9 cellular contexts compared by ENCODE assay signal in the genomic region with DNA sequence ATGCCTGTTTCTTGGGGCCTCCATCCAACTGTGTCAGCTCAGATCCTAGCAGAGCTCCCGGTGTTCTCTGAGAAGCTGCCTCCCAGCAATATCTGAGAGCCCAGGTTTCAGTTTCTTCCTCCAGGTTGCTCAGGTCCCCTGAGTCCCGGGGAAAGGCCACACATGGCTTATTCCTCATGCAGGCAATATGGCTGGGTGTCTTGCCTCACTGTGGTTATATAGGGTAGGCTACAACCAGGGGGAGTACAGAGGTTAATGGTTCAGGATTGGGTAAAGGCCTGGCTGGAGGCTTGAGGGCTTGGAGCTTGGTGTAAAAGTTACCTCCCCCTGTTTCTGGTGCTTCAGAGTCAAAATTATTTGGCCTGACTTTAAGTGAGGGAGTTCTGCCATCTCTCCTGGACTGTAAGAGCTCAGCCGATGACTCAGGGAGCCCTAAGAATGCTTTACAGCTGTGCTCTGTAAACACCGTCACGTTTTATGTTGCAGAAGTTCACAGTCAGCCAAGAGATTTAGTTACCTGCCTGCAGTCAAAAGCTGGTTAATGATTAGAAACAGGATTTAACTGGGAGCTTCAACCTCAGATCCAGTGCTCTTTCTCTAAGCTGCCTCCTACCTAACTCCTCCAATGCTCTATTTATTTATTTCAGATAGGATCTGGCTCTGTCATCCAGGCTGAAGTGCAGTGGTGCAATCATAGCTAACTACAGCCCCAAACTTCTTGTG. TPM values are rescaled to one million over a fixed set of nuclear protein-coding genes. Genes with fewer than 3 reads are reported as not detected.
DNase-seq lines count a peak whose midpoint lies in the region; ATAC-seq and TF ChIP-seq lines count a peak whose summit lies in the region.
"Had no signal": no experiment of that assay in that cellular context is flagged by ENCODE, and none has a peak within 500 bp of the region (broad histone marks: within the 10 kb centered on the region; RNA-seq: fewer than 3 reads in every experiment).

No MANE protein-coding gene starts in this region.

- no peak overlapping the region for H3K4me3 Mint-ChIP-seq in H9

- no peak overlapping the region for H3K14ac ChIP-seq in H9 (ENCODE audit: insufficient read depth, low read length)

- H3K23ac ChIP-seq in H9 (ENCODE audit: insufficient read length, low read depth, low read length) = no peak overlapping the region

- no peak overlapping the region for H3K9ac ChIP-seq in H9 (ENCODE audit: extremely low read depth, insufficient read length, low read length)

- H2BK120ac ChIP-seq in H9 (ENCODE audit: low read depth, low read length, poor library complexity, severe bottlenecking) = no peak overlapping the region

- H3K27ac ChIP-seq in H9 (ENCODE audit: insufficient read length, low read depth, low read length) (no peak overlapping the region), skin epidermis (peak overlapping the region in 20 of 21 experiments; percentile 10 to 87 (median 74))

- no peak for TF ChIP-seq CTCF in H9 (conservative IDR thresholded peaks at IDR 0.05)

- no peaks in the 10 kb centered on the region for H3K36me3 Mint-ChIP-seq in H9 (ENCODE audit: insufficient read depth in 1 of 3, low read depth in 3 of 3)

- H2BK12ac ChIP-seq in H9 (ENCODE audit: insufficient read length, low read depth, low read length) = no peak overlapping the region

- peaks cover 0 to 2% of the 10 kb centered on the region in 2 experiments; a peak in 1 of 5 replicates for H3K9me3 Mint-ChIP-seq in H9

- intact Hi-C loops in left ventricle myocardium superior (cut with micrococcal nuclease) = no loop called here

- no peaks in the 10 kb centered on the region for H3K79me1 ChIP-seq in H9 (ENCODE audit: insufficient read depth, low read depth, low read length, poor library complexity, severe bottlenecking)

- H2AFZ ChIP-seq in H9 (ENCODE audit: low read length) = no peak overlapping the region

- ATAC-seq in left ventricle myocardium superior = peak; percentile 60
- ATAC-seq in GM19395 (IDR thresholded peaks at IDR 0.05; ENCODE audit: unreplicated experiment) = no peak

- no peaks in the 10 kb centered on the region for H3K9me3 ChIP-seq in H9 (ENCODE audit: control insufficient read depth, low read depth, low read length)

- no peak overlapping the region for H2BK20ac ChIP-seq in H9 (ENCODE audit: low read depth, low read length, poor library complexity, severe bottlenecking)

- no peak overlapping the region for H2AK5ac ChIP-seq in H9 (ENCODE audit: insufficient read length, low read length)

- no peak overlapping the region for H3K4me2 ChIP-seq in H9 (ENCODE audit: insufficient read depth, insufficient read length, low read length)

- H3K56ac ChIP-seq in H9 (ENCODE audit: insufficient read length, low read depth, low read length) = no peak overlapping the region

- peak overlapping the region; percentile 59 to 86 (median 86); a peak in 5 of 7 replicates for H3K27ac Mint-ChIP-seq in H9

- no peaks in the 10 kb centered on the region for H3K79me2 ChIP-seq in H9 (ENCODE audit: insufficient read depth, low read length)

- H3K27me3 ChIP-seq in H9 (ENCODE audit: insufficient read depth, low read length) = no peaks in the 10 kb centered on the region

- H3K4me3 ChIP-seq in skin epidermis = no peak overlapping the region

- in situ Hi-C loops in KBM-7 (cut with MboI; ENCODE audit: low pct_unique_long_range_greater_than_20kb, low sequenced_read_pairs) = no loop called here

- no CpG with 5 or more reads among the region's 5 CpGs for WGBS in H9 (ENCODE audit: extremely low coverage, insufficient read length, low lambda C conversion rate)

- no peaks in the 10 kb centered on the region for H3K23me2 ChIP-seq in H9 (ENCODE audit: insufficient read length, low read depth, low read length, poor library complexity, severe bottlenecking)

- H4K20me1 ChIP-seq in H9 (ENCODE audit: control insufficient read depth, insufficient read depth, insufficient read length) = no peaks in the 10 kb centered on the region

- H3K4me1 ChIP-seq in H9 (ENCODE audit: insufficient read depth, low read length) = no peaks in the 10 kb centered on the region

- no peak overlapping the region for H4K5ac ChIP-seq in H9 (ENCODE audit: insufficient read length, low read depth, low read length)

- no peak overlapping the region for H3T11ph ChIP-seq in H9 (ENCODE audit: low read length)

- H3K4ac ChIP-seq in H9 (ENCODE audit: low read depth, low read length) = no peak overlapping the region

- no peak overlapping the region for H4K8ac ChIP-seq in H9 (replicated peaks; ENCODE audit: insufficient read length, low read depth, low read length)

- H4K91ac ChIP-seq in H9 (ENCODE audit: insufficient read length, low read depth, low read length) = no peak overlapping the region

- peak; percentile 33 for DNase-seq in H9
- peak; percentile 54 for DNase-seq in RPMI7951 (ENCODE audit: low read depth)
- no peak for DNase-seq in left ventricle myocardium superior
- no peak for DNase-seq in KBM-7
- no peak for DNase-seq in epidermal melanocyte (ENCODE audit: insufficient read length, low spot score)
- no peak for DNase-seq in stimulated activated naive CD4-positive, alpha-beta T cell (lab: John Stamatoyannopoulos, UW)
- DNase-seq: activated T-cell treated with anti-CD3 and anti-CD28 coated beads, Interleukin-2, amount 50 U/mL, for 1 hour had no signal

- H3K27me3 Mint-ChIP-seq in H9 (ENCODE audit: low read depth) = no peaks in the 10 kb centered on the region

- H3K18ac ChIP-seq in H9 (ENCODE audit: insufficient read length, low read depth, low read length) = no peak overlapping the region

- H2BK5ac ChIP-seq in H9 (ENCODE audit: insufficient read length, low read length) = no peak overlapping the region

- H3K4me1 Mint-ChIP-seq in H9 = peaks cover 19 to 22% of the 10 kb centered on the region in 2 experiments

- H2BK15ac ChIP-seq in H9 (ENCODE audit: low read depth, low read length) = no peak overlapping the region

RNA-seq across cellular contexts. Expression of gene UBAP2, which starts 24.3 kb away (rescaled TPM):
- total RNA-seq in H9 (2021) (60.8 and 61.1 TPM in 2 replicates), left ventricle myocardium superior (34.9 TPM)
- total RNA-seq in RPMI7951 (2014; rRNA removed; shearing (Covaris generic)) = 10.7 and 12.3 TPM in 2 replicates

RNA-seq across cellular contexts. Expression of gene DCAF12, which starts 53.5 kb away (rescaled TPM):
- total RNA-seq in H9 (2021) = 32.7 and 33.6 TPM in 2 replicates
- 20.0 and 21.5 TPM in 2 replicates for total RNA-seq in RPMI7951 (2014; rRNA removed; shearing (Covaris generic))
- total RNA-seq in left ventricle myocardium superior = 17.3 TPM

Comparison
In these comparisons a context has a peak if more than half of its experiments do, and no peak if none do; other contexts are left out.
1. DNase-seq: peak in H9 (single experiment) and RPMI7951 (single experiment); none in left ventricle myocardium superior (single experiment), KBM-7 (single experiment), epidermal melanocyte (single experiment) and stimulated activated naive CD4-positive, alpha-beta T cell (0 of 6).